14 cellular contexts compared by ENCODE assay signal in genomic region chr13:50375792-50376191, GRCh38.
DNase-seq lines count a peak whose midpoint lies in the region; TF ChIP-seq lines count a peak whose summit lies in the region.
"Had no signal": no experiment of that assay in that cellular context is flagged by ENCODE, and none has a peak within 500 bp of the region (broad histone marks: within the 10 kb centered on the region; RNA-seq: fewer than 3 reads in every experiment).

No MANE protein-coding gene starts in this region.

- H3K4me3 Mint-ChIP-seq in activated naive CD4-positive, alpha-beta T cell treated with anti-CD3 and anti-CD28 coated beads, Interleukin-2, amount 50 U/mL, for 24 hours, result no peak overlapping the region
- H3K4me3 Mint-ChIP-seq in activated naive CD4-positive, alpha-beta T cell treated with anti-CD3 and anti-CD28 coated beads for 36 hours, result no peak overlapping the region
- no peak overlapping the region for H3K4me3 Mint-ChIP-seq in activated naive CD4-positive, alpha-beta T cell treated with anti-CD3 and anti-CD28 coated beads, Interleukin-2, amount 10 ng/mL, durations not matched to agents 7 days and 5 days

- H3K36me3 Mint-ChIP-seq in activated naive CD4-positive, alpha-beta T cell treated with anti-CD3 and anti-CD28 coated beads, Interleukin-2, amount 50 U/mL, for 24 hours, result peaks cover 5% of the 10 kb centered on the region
- H3K36me3 Mint-ChIP-seq in activated naive CD4-positive, alpha-beta T cell treated with anti-CD3 and anti-CD28 coated beads for 36 hours (ENCODE audit: low read depth), result peaks cover 3% of the 10 kb centered on the region
- peaks cover 2% of the 10 kb centered on the region for H3K36me3 Mint-ChIP-seq in activated naive CD4-positive, alpha-beta T cell treated with anti-CD3 and anti-CD28 coated beads, Interleukin-2, amount 10 ng/mL, durations not matched to agents 7 days and 5 days

- H3K4me1 ChIP-seq in adipocyte (ENCODE audit: control insufficient read depth, insufficient read depth, low read length), result peaks cover 11% of the 10 kb centered on the region
- H3K4me1 ChIP-seq: testis had no signal

- peaks cover 4% of the 10 kb centered on the region for H3K9me3 ChIP-seq in adipocyte (ENCODE audit: control insufficient read depth, low read length)
- H3K9me3 ChIP-seq: right lobe of liver, testis had no signal

- no peaks in the 10 kb centered on the region for H3K27me3 ChIP-seq in adipocyte (replicated peaks; ENCODE audit: control insufficient read depth, insufficient read depth, low read length)
- H3K27me3 ChIP-seq: right lobe of liver, testis had no signal

- no peaks in the 10 kb centered on the region for H3K36me3 ChIP-seq in adipocyte (ENCODE audit: control insufficient read depth, insufficient read depth, low read length, severe bottlenecking)
- H3K36me3 ChIP-seq: right lobe of liver had no signal

- intact Hi-C loops in activated naive CD4-positive, alpha-beta T cell treated with anti-CD3 and anti-CD28 coated beads for 36 hours (cut with micrococcal nuclease), result no loop called here

- no peak overlapping the region for H3K9ac ChIP-seq in adipocyte (ENCODE audit: low read length)

- no peaks in the 10 kb centered on the region for H3K4me1 Mint-ChIP-seq in activated naive CD4-positive, alpha-beta T cell treated with anti-CD3 and anti-CD28 coated beads, Interleukin-2, amount 50 U/mL, for 24 hours
- peaks cover 9% of the 10 kb centered on the region for H3K4me1 Mint-ChIP-seq in activated naive CD4-positive, alpha-beta T cell treated with anti-CD3 and anti-CD28 coated beads for 36 hours (ENCODE audit: low read depth)
- H3K4me1 Mint-ChIP-seq in activated naive CD4-positive, alpha-beta T cell treated with anti-CD3 and anti-CD28 coated beads, Interleukin-2, amount 10 ng/mL, durations not matched to agents 7 days and 5 days, result no peaks in the 10 kb centered on the region

- no peak for DNase-seq in activated naive CD4-positive, alpha-beta T cell treated with anti-CD3 and anti-CD28 coated beads for 36 hours
- DNase-seq in adipocyte (ENCODE audit: low read depth), result peak; percentile 84
- DNase-seq in fibroblast of villous mesenchyme (ENCODE audit: low read depth), result peak; percentile 25
- DNase-seq in HuH-7 (ENCODE audit: low spot score), result no peak
- DNase-seq in stimulated activated CD4-positive, alpha-beta T cell treated with anti-CD3 and anti-CD28 coated beads, Interleukin-4, amount 100 ng/mL, for 1 hour, result no peak
- no peak for DNase-seq in activated naive CD4-positive, alpha-beta T cell treated with anti-CD3 and anti-CD28 coated beads, Interleukin-2, amount 10 ng/mL, durations not matched to agents 7 days and 5 days
- no peak for DNase-seq in RPMI8226
- DNase-seq: amygdala, Calu3, NCI-H187 treated with DMSO at 0.1 percent for 48 hours, right lobe of liver, T-helper 2 cell, testis had no signal

- peaks cover 10% of the 10 kb centered on the region for H3K27me3 Mint-ChIP-seq in activated naive CD4-positive, alpha-beta T cell treated with anti-CD3 and anti-CD28 coated beads, Interleukin-2, amount 50 U/mL, for 24 hours
- H3K27me3 Mint-ChIP-seq in activated naive CD4-positive, alpha-beta T cell treated with anti-CD3 and anti-CD28 coated beads for 36 hours (ENCODE audit: low read depth), result peaks cover 23% of the 10 kb centered on the region
- H3K27me3 Mint-ChIP-seq in activated naive CD4-positive, alpha-beta T cell treated with anti-CD3 and anti-CD28 coated beads, Interleukin-2, amount 10 ng/mL, durations not matched to agents 7 days and 5 days, result peaks cover 49% of the 10 kb centered on the region

- CTCF ChIA-PET in activated naive CD4-positive, alpha-beta T cell treated with anti-CD3 and anti-CD28 coated beads for 36 hours (lab: Charles Lee), result interaction anchor here (0.6 kb wide), 1 partner anchor 399 kb away, joined by 4 read pairs; no protein-coding TSS in a partner anchor
- CTCF ChIA-PET in activated naive CD4-positive, alpha-beta T cell treated with anti-CD3 and anti-CD28 coated beads, Interleukin-2, amount 10 ng/mL, durations not matched to agents 7 days and 5 days (lab: Charles Lee), result interaction anchor here (1.0 kb wide), 1 partner anchor 18 kb away, joined by 3 read pairs; no protein-coding TSS in a partner anchor

- H3K4me3 ChIP-seq in adipocyte (ENCODE audit: low read length) (no peak overlapping the region), fibroblast of villous mesenchyme (ENCODE audit: low read depth, low read length) (no peak overlapping the region)
- H3K4me3 ChIP-seq: right lobe of liver, testis had no signal

- H3K9me3 Mint-ChIP-seq in activated naive CD4-positive, alpha-beta T cell treated with anti-CD3 and anti-CD28 coated beads, Interleukin-2, amount 50 U/mL, for 24 hours, result peaks cover 2% of the 10 kb centered on the region
- peaks cover 5% of the 10 kb centered on the region for H3K9me3 Mint-ChIP-seq in activated naive CD4-positive, alpha-beta T cell treated with anti-CD3 and anti-CD28 coated beads for 36 hours
- peaks cover 10% of the 10 kb centered on the region for H3K9me3 Mint-ChIP-seq in activated naive CD4-positive, alpha-beta T cell treated with anti-CD3 and anti-CD28 coated beads, Interleukin-2, amount 10 ng/mL, durations not matched to agents 7 days and 5 days

- no peak for TF ChIP-seq CTCF in fibroblast of villous mesenchyme (IDR thresholded peaks at IDR 0.05; ENCODE audit: insufficient read depth, low read depth, low read length)

- peak overlapping the region; percentile 63 for H3K27ac Mint-ChIP-seq in activated naive CD4-positive, alpha-beta T cell treated with anti-CD3 and anti-CD28 coated beads, Interleukin-2, amount 50 U/mL, for 24 hours
- H3K27ac Mint-ChIP-seq in activated naive CD4-positive, alpha-beta T cell treated with anti-CD3 and anti-CD28 coated beads for 36 hours, result no peak overlapping the region
- no peak overlapping the region for H3K27ac Mint-ChIP-seq in activated naive CD4-positive, alpha-beta T cell treated with anti-CD3 and anti-CD28 coated beads, Interleukin-2, amount 10 ng/mL, durations not matched to agents 7 days and 5 days

Comparison
In these comparisons a context has a peak if more than half of its experiments do, and no peak if none do; other contexts are left out.
1. DNase-seq: peak in adipocyte (single experiment) and fibroblast of villous mesenchyme (single experiment); none in activated naive CD4-positive, alpha-beta T cell treated with anti-CD3 and anti-CD28 coated beads for 36 hours (single experiment), HuH-7 (single experiment), stimulated activated CD4-positive, alpha-beta T cell treated with anti-CD3 and anti-CD28 coated beads, Interleukin-4, amount 100 ng/mL, for 1 hour (single experiment), activated naive CD4-positive, alpha-beta T cell treated with anti-CD3 and anti-CD28 coated beads, Interleukin-2, amount 10 ng/mL, durations not matched to agents 7 days and 5 days (single experiment) and RPMI8226 (single experiment).